In genomic region chr1:217630711-217631591, GRCh38 we compare ENCODE assay signal across 8 cellular contexts. TPM values are rescaled to one million over a fixed set of nuclear protein-coding genes. Genes with fewer than 3 reads are reported as not detected.
DNase-seq lines count a peak whose midpoint lies in the region; ATAC-seq, FAIRE-seq and TF ChIP-seq lines count a peak whose summit lies in the region.

Gene GPATCH2 (minus strand): TSS chr1:217631090. CDS start chr1:217630971, 119 bp downstream.
Gene SPATA17 (plus strand): TSS chr1:217631344. CDS start chr1:217631379, 35 bp downstream.

- peak in 6 of 7 experiments; percentile 20 to 78 (median 61) for TF ChIP-seq CTCF in body of pancreas (IDR thresholded peaks at IDR 0.05)

- FAIRE-seq in A204.1 (lab: Jason Lieb, UNC) (peak; percentile 68), TTC549 (lab: Jason Lieb, UNC) (peak; percentile 85)

- peaks cover 43% of the 10 kb centered on the region for H3K4me1 ChIP-seq in body of pancreas

- intact Hi-C loops in body of pancreas (cut with DNase I), result no loop called here

- H3K27me3 ChIP-seq in body of pancreas, result no peaks in the 10 kb centered on the region

- H3K4me3 ChIP-seq in body of pancreas (peak within 1 kb of the TSS; percentile 33 to 100), iPS-11a (ENCODE audit: low read depth, low read length) (peak within 1 kb of the TSS; percentile 84), skeletal muscle cell (ENCODE audit: low read depth, low read length) (peak within 1 kb of the TSS; percentile 82)

- no peaks in the 10 kb centered on the region for H3K9me3 ChIP-seq in body of pancreas

- no peaks in the 10 kb centered on the region for H3K36me3 ChIP-seq in body of pancreas (replicated peaks in 1 of 2; ENCODE audit: insufficient read depth in 1 of 2, low read depth in 2 of 2)

- DNase-seq in NCI-H2081 treated with DMSO at 0.1 percent for 48 hours (lab: John Stamatoyannopoulos, UW), result peak; percentile 85
- DNase-seq in body of pancreas, result peak; percentile 78 to 87 (median 82)
- peak; percentile 69 for DNase-seq in skeletal muscle cell (ENCODE audit: low read depth)

- TF ChIP-seq POLR2A in body of pancreas (IDR thresholded peaks at IDR 0.05), result peak in 2 of 3 donors; percentile 61 to 72

- peak; percentile 95 for ATAC-seq in GM18519 (IDR thresholded peaks at IDR 0.05; ENCODE audit: low FRiP score, unreplicated experiment)
- peak; percentile 99 for ATAC-seq in HG03045 (IDR thresholded peaks at IDR 0.05; ENCODE audit: unreplicated experiment)
- ATAC-seq in body of pancreas, result peak; percentile 96

- 0% methylated on average over 40 to 42 of the region's 42 CpGs for WGBS in body of pancreas, 2 donors

- peak within 1 kb of the TSS; percentile 62 to 96 (median 85) for H3K27ac ChIP-seq in body of pancreas

RNA-seq across cellular contexts. Expression of gene GPATCH2, which starts in this region (rescaled TPM):
- total RNA-seq in body of pancreas, result 10 to 100 TPM in 1 of 2 donors, 1 to 10 TPM in 1; 9.6 to 32.0 TPM

RNA-seq across cellular contexts. Expression of gene SPATA17, which starts in this region (rescaled TPM):
- total RNA-seq in body of pancreas, result 1 to 10 TPM in 1 of 2 donors, under 1 TPM in 1; 0.52 to 2.6 TPM

Comparison
In these comparisons a context has a peak if more than half of its experiments do, and no peak if none do; other contexts are left out.
1. Peak in every context shown above with its lines: DNase-seq, ATAC-seq, H3K4me3 ChIP-seq and H3K27ac ChIP-seq.